Comparison of ENCODE assay signal across 8 cellular contexts in genomic region chr10:6144609-6145413, GRCh38. TPM values are rescaled to one million over a fixed set of nuclear protein-coding genes. Genes with fewer than 3 reads are reported as not detected.
DNase-seq lines count a peak whose midpoint lies in the region; ATAC-seq, FAIRE-seq and TF ChIP-seq lines count a peak whose summit lies in the region.

No MANE protein-coding gene starts in this region.

- H3K4me1 ChIP-seq in BLaER1 treated with 17β-estradiol and CSF1 and Interleukin-3, amounts not matched to agents 10 nM and 100 nM: peaks cover 82 to 93% (median 89%) of the 10 kb centered on the region in 10 experiments
- peaks cover 6% of the 10 kb centered on the region for H3K4me1 ChIP-seq in Panc1 (ENCODE audit: control insufficient read depth, insufficient read depth, low read length)
- H3K4me1 ChIP-seq in naive thymus-derived CD4-positive, alpha-beta T cell (ENCODE audit: control insufficient read depth in 2 of 2, insufficient read depth in 2 of 2, low read length in 2 of 2): peaks cover 24 to 39% of the 10 kb centered on the region in 2 donors

- H3K4me2 ChIP-seq in BLaER1 treated with 17β-estradiol and CSF1 and Interleukin-3, amounts not matched to agents 10 nM and 100 nM: peak overlapping the region; percentile 91 to 100 (median 98)

- H3K4me3 Mint-ChIP-seq in naive thymus-derived CD4-positive, alpha-beta T cell: peak overlapping the region; percentile 81 to 92 (median 87)
- peak overlapping the region; percentile 86 for H3K4me3 Mint-ChIP-seq in stimulated activated memory B cell treated with anti-CD40 and anti-IgM and Interleukin-4, amounts not matched to agents 10 μg/mL and 1 μg/mL and 100 μg/mL, for 72 hours

- POLR2A ChIA-PET in Panc1 (lab: Charles Lee): interaction anchor here (0.5 to 1.0 kb wide), 3 partner anchors 8 to 122 kb away, joined by 3 read pairs; no protein-coding TSS in a partner anchor
- POLR2A ChIA-PET in naive thymus-derived CD4-positive, alpha-beta T cell (lab: Charles Lee): interaction anchor here (0.6 to 2.2 kb wide), 11 partner anchors 9 to 257 kb away, joined by 3 to 8 read pairs (median 4); partner anchors contain the start of gene PFKFB3

- CTCF ChIA-PET in Panc1 (lab: Charles Lee): interaction anchor here (1.6 kb wide), 1 partner anchor 257 kb away, joined by 6 read pairs; no protein-coding TSS in a partner anchor
- CTCF ChIA-PET in naive thymus-derived CD4-positive, alpha-beta T cell (lab: Charles Lee): interaction anchor here (0.6 to 1.5 kb wide), 6 partner anchors 11 to 265 kb away, joined by 3 to 4 read pairs (median 3); partner anchors contain the start of gene PFKFB3

- H3K9me3 Mint-ChIP-seq in naive thymus-derived CD4-positive, alpha-beta T cell: no peaks in the 10 kb centered on the region
- H3K9me3 Mint-ChIP-seq in stimulated activated memory B cell treated with anti-CD40 and anti-IgM and Interleukin-4, amounts not matched to agents 10 μg/mL and 1 μg/mL and 100 μg/mL, for 72 hours: no peaks in the 10 kb centered on the region

- H3K4me1 Mint-ChIP-seq in naive thymus-derived CD4-positive, alpha-beta T cell: peaks cover 48 to 69% (median 61%) of the 10 kb centered on the region in 7 donors
- peaks cover 74% of the 10 kb centered on the region for H3K4me1 Mint-ChIP-seq in stimulated activated memory B cell treated with anti-CD40 and anti-IgM and Interleukin-4, amounts not matched to agents 10 μg/mL and 1 μg/mL and 100 μg/mL, for 72 hours

- peak overlapping the region; percentile 74 to 91 (median 84) for H3K27ac Mint-ChIP-seq in naive thymus-derived CD4-positive, alpha-beta T cell
- peak overlapping the region; percentile 83 for H3K27ac Mint-ChIP-seq in stimulated activated memory B cell treated with anti-CD40 and anti-IgM and Interleukin-4, amounts not matched to agents 10 μg/mL and 1 μg/mL and 100 μg/mL, for 72 hours

- intact Hi-C loops in Panc1 (cut with micrococcal nuclease; ENCODE audit: unreplicated experiment): loop anchor here (5.0 kb wide), 1 partner anchor 57 kb away; the partner anchor contains the start of gene PFKFB3
- intact Hi-C loops in naive thymus-derived CD4-positive, alpha-beta T cell (cut with micrococcal nuclease): loop anchor here (1.0 to 5.0 kb wide), 7 partner anchors 15 to 333 kb away; partner anchors contain the start of genes RBM17 (in 2 of the 2), GDI2 (in 1 of the 2) and PFKFB3 (in 1 of the 2)

- H3K36me3 Mint-ChIP-seq in naive thymus-derived CD4-positive, alpha-beta T cell: peaks cover 0 to 20% (median 0%) of the 10 kb centered on the region in 5 donors
- H3K36me3 Mint-ChIP-seq in stimulated activated memory B cell treated with anti-CD40 and anti-IgM and Interleukin-4, amounts not matched to agents 10 μg/mL and 1 μg/mL and 100 μg/mL, for 72 hours: no peaks in the 10 kb centered on the region

- in situ Hi-C loops in Panc1 (cut with HindIII; ENCODE audit: low pct_unique_long_range_greater_than_20kb, low sequenced_read_pairs): no loop called here

- peak overlapping the region; percentile 75 to 90 (median 86) for H3K4me3 ChIP-seq in BLaER1 treated with 17β-estradiol and CSF1 and Interleukin-3, amounts not matched to agents 10 nM and 100 nM
- peak overlapping the region; percentile 65 to 77 for H3K4me3 ChIP-seq in Panc1 (ENCODE audit: low read depth in 2 of 2, low read length in 2 of 2)
- peak overlapping the region; percentile 92 for H3K4me3 ChIP-seq in naive thymus-derived CD4-positive, alpha-beta T cell (ENCODE audit: low read length)

- H4K20me1 ChIP-seq in BLaER1 treated with 17β-estradiol and CSF1 and Interleukin-3, amounts not matched to agents 10 nM and 100 nM: peaks cover 28 to 45% (median 35%) of the 10 kb centered on the region in 11 experiments; a peak in 21 of 22 replicates

- BruUV-seq in Panc1 (replicated peaks; lab: Mats Ljungman, UMichigan): no TSS peak

- H3K27me3 ChIP-seq in BLaER1 treated with 17β-estradiol and CSF1 and Interleukin-3, amounts not matched to agents 10 nM and 100 nM: no peaks in the 10 kb centered on the region
- H3K27me3 ChIP-seq in Panc1 (ENCODE audit: control insufficient read depth, insufficient read depth, low read length): no peaks in the 10 kb centered on the region
- no peaks in the 10 kb centered on the region for H3K27me3 ChIP-seq in naive thymus-derived CD4-positive, alpha-beta T cell (ENCODE audit: control insufficient read depth in 2 of 2, insufficient read depth in 2 of 2, low read length in 2 of 2)

- ATAC-seq in HG03442 (IDR thresholded peaks at IDR 0.05; ENCODE audit: unreplicated experiment) (peak; percentile 71), Panc1 (peak; percentile 91)
- ATAC-seq in naive thymus-derived CD4-positive, alpha-beta T cell: peak; percentile 94
- peak; percentile 90 for ATAC-seq in stimulated activated memory B cell treated with anti-CD40 and anti-IgM and Interleukin-4, amounts not matched to agents 10 μg/mL and 1 μg/mL and 100 μg/mL, for 72 hours

- no peak for FAIRE-seq in GM19239 (lab: Jason Lieb, UNC)

- DNase-seq in GM19239 (ENCODE audit: insufficient read length, low spot score) (peak; percentile 82), Panc1 (ENCODE audit: low read depth, low spot score) (no peak), activated T-helper 1 cell treated with Interleukin-2 at 50 U/mL for 16 hours (ENCODE audit: low read depth) (peak; percentile 80), fibroblast of gingiva (ENCODE audit: low read depth) (peak; percentile 88)
- peak; percentile 79 to 92 (median 85) for DNase-seq in naive thymus-derived CD4-positive, alpha-beta T cell

- no peaks in the 10 kb centered on the region for H3K9me3 ChIP-seq in BLaER1 treated with 17β-estradiol and CSF1 and Interleukin-3, amounts not matched to agents 10 nM and 100 nM (replicated peaks in 1 of 11)
- no peaks in the 10 kb centered on the region for H3K9me3 ChIP-seq in Panc1 (ENCODE audit: control insufficient read depth, insufficient read depth, low read depth, low read length)
- H3K9me3 ChIP-seq in naive thymus-derived CD4-positive, alpha-beta T cell (ENCODE audit: control insufficient read depth in 2 of 3, low read length in 3 of 3): no peaks in the 10 kb centered on the region

- peaks cover 0 to 17% (median 7%) of the 10 kb centered on the region in 11 experiments; a peak in 5 of 22 replicates for H3K36me3 ChIP-seq in BLaER1 treated with 17β-estradiol and CSF1 and Interleukin-3, amounts not matched to agents 10 nM and 100 nM
- no peaks in the 10 kb centered on the region; the same call in 1 of the 2 replicates for H3K36me3 ChIP-seq in Panc1 (ENCODE audit: control insufficient read depth, insufficient read depth, low read length)
- no peaks in the 10 kb centered on the region for H3K36me3 ChIP-seq in naive thymus-derived CD4-positive, alpha-beta T cell (ENCODE audit: control insufficient read depth in 2 of 3, insufficient read depth in 3 of 3, low read length in 3 of 3)

- H3K27me3 Mint-ChIP-seq in naive thymus-derived CD4-positive, alpha-beta T cell: no peaks in the 10 kb centered on the region
- H3K27me3 Mint-ChIP-seq in stimulated activated memory B cell treated with anti-CD40 and anti-IgM and Interleukin-4, amounts not matched to agents 10 μg/mL and 1 μg/mL and 100 μg/mL, for 72 hours: peaks cover 5% of the 10 kb centered on the region

- H3K9ac ChIP-seq in BLaER1 treated with 17β-estradiol and CSF1 and Interleukin-3, amounts not matched to agents 10 nM and 100 nM: peak overlapping the region; percentile 82 to 98 (median 91)

- peak overlapping the region; percentile 81 to 97 (median 91) for H3K27ac ChIP-seq in BLaER1 treated with 17β-estradiol and CSF1 and Interleukin-3, amounts not matched to agents 10 nM and 100 nM
- H3K27ac ChIP-seq in Panc1 (ENCODE audit: low read length): peak overlapping the region; percentile 79
- H3K27ac ChIP-seq in naive thymus-derived CD4-positive, alpha-beta T cell (ENCODE audit: low read depth, low read length): peak overlapping the region; percentile 86

- TF ChIP-seq CTCF in Panc1 (IDR thresholded peaks at IDR 0.05): no peak

RNA-seq across cellular contexts. Expression of gene RBM17, which starts 56.0 kb away (rescaled TPM):
- total RNA-seq in Panc1 (2021; ENCODE audit: unreplicated experiment): 65.4 TPM
- 60.1 TPM for polyA plus RNA-seq in Panc1 (2012; ENCODE audit: insufficient read length)
- 100 to 1,000 TPM; 120 to 158 (median 127) TPM for total RNA-seq in naive thymus-derived CD4-positive, alpha-beta T cell
- 10 to 100 TPM; 66.6 to 83.0 TPM for polyA plus RNA-seq in naive thymus-derived CD4-positive, alpha-beta T cell

RNA-seq across cellular contexts. Expression of gene PFKFB3, which starts 57.9 kb away (rescaled TPM):
- total RNA-seq in Panc1 (2021; ENCODE audit: unreplicated experiment): 17.1 TPM
- polyA plus RNA-seq in Panc1 (2012; ENCODE audit: insufficient read length): 14.0 TPM
- 100 to 1,000 TPM in 1 of 5 experiments, 10 to 100 TPM in 4; 65.9 to 129 (median 80.5) TPM for total RNA-seq in naive thymus-derived CD4-positive, alpha-beta T cell
- polyA plus RNA-seq in naive thymus-derived CD4-positive, alpha-beta T cell: 10 to 100 TPM in 1 of 2 donors, 1 to 10 TPM in 1; 2.3 to 13.0 TPM
